8 cellular contexts compared by ENCODE assay signal in genomic region chr15:74781673-74782595, GRCh38. TPM values are rescaled to one million over a fixed set of nuclear protein-coding genes. Genes with fewer than 3 reads are reported as not detected.
DNase-seq lines count a peak whose midpoint lies in the region; ATAC-seq and TF ChIP-seq lines count a peak whose summit lies in the region.

Gene CSK (plus strand): TSS chr15:74782080. CDS start chr15:74798298, 16,218 bp downstream.

- no peaks in the 10 kb centered on the region for H3K36me3 Mint-ChIP-seq in WTC11

- H3K36me3 ChIP-seq in H7 (replicated peaks; ENCODE audit: control insufficient read depth, insufficient read depth, low read length) = no peaks in the 10 kb centered on the region

- peak within 1 kb of the TSS; percentile 83 for H3K4me3 Mint-ChIP-seq in WTC11

- peaks cover 10% of the 10 kb centered on the region for H3K27me3 ChIP-seq in H7 (ENCODE audit: control insufficient read depth, insufficient read depth, low read length)

- CTCF ChIA-PET in WTC11 (lab: Charles Lee) = interaction anchor here (0.6 to 14.8 kb wide), 19 partner anchors 8 to 213 kb away, joined by 3 to 360 read pairs (median 4); partner anchors contain the start of genes CYP1A1, SCAMP5 and ULK3

- peak; percentile 49; the same call in 1 of the 2 replicates for TF ChIP-seq CTCF in WTC11 (IDR thresholded peaks at IDR 0.05)

- POLR2A ChIA-PET in WTC11 (lab: Charles Lee) = interaction anchor here (0.6 to 1.7 kb wide), 3 partner anchors 8 to 22 kb away, joined by 4 to 5 read pairs (median 5); no protein-coding TSS in a partner anchor

- peak within 1 kb of the TSS; percentile 74 for H3K4me3 ChIP-seq in H7 (ENCODE audit: insufficient read depth, low read depth, low read length)

- no peak within 1 kb of the TSS for H3K27ac Mint-ChIP-seq in WTC11

- DNase-seq in ELF-1 (ENCODE audit: low read depth, low spot score) (peak; percentile 69), H7 (peak; percentile 98), NCI-H1092 (lab: John Stamatoyannopoulos, UW) (peak; percentile 37), WTC11 (ENCODE audit: low spot score) (peak; percentile 58), iris pigment epithelial cell (ENCODE audit: low read depth) (peak; percentile 53)
- peak; percentile 82 for DNase-seq in central memory CD4-positive, alpha-beta T cell
- peak; percentile 75 for DNase-seq in stimulated activated CD4-positive, alpha-beta T cell treated with anti-CD3 and anti-CD28 coated beads, Interleukin-12 subunit alpha, Interleukin-12 subunit beta, amount 100 ng/mL, for 4 hours

- peaks cover 48% of the 10 kb centered on the region for H3K4me1 Mint-ChIP-seq in WTC11

- H3K27me3 Mint-ChIP-seq in WTC11 (ENCODE audit: low read depth) = peaks cover 26% of the 10 kb centered on the region

- no peaks in the 10 kb centered on the region for H3K9me3 Mint-ChIP-seq in WTC11

- ATAC-seq in WTC11 (peak; percentile 66), HG03045 (IDR thresholded peaks at IDR 0.05; ENCODE audit: unreplicated experiment) (no peak)

TF ChIP-seq in WTC11, 78 proteins besides CTCF, POLR2A, EP300 and RAD21:
- TF ChIP-seq CREM (CRISPR knock-in tag; IDR thresholded peaks at IDR 0.05) (no peak), EMX1 (CRISPR knock-in tag; IDR thresholded peaks at IDR 0.05) (no peak), ZBTB21 (CRISPR knock-in tag; IDR thresholded peaks at IDR 0.05; ENCODE audit: borderline replicate concordance) (no peak), JUN (CRISPR knock-in tag; IDR thresholded peaks at IDR 0.05) (no peak), ZNF219 (CRISPR knock-in tag; IDR thresholded peaks at IDR 0.05; ENCODE audit: borderline replicate concordance) (no peak), ERG (CRISPR knock-in tag; IDR thresholded peaks at IDR 0.05) (no peak), PRDM15 (CRISPR knock-in tag; IDR thresholded peaks at IDR 0.05) (no peak), ARID4B (CRISPR knock-in tag; IDR thresholded peaks at IDR 0.05; ENCODE audit: borderline replicate concordance) (no peak), NFE2L1 (CRISPR knock-in tag; IDR thresholded peaks at IDR 0.05) (no peak), RELA (CRISPR knock-in tag; IDR thresholded peaks at IDR 0.05; ENCODE audit: borderline replicate concordance) (no peak), ZNF263 (CRISPR knock-in tag; IDR thresholded peaks at IDR 0.05; ENCODE audit: low read depth) (no peak), NFYB (CRISPR knock-in tag; conservative IDR thresholded peaks at IDR 0.05; ENCODE audit: low read depth) (no peak), ZNF232 (CRISPR knock-in tag; IDR thresholded peaks at IDR 0.05) (no peak), ZNF138 (CRISPR knock-in tag; conservative IDR thresholded peaks at IDR 0.05) (no peak)
- TF ChIP-seq, protein P1, sequence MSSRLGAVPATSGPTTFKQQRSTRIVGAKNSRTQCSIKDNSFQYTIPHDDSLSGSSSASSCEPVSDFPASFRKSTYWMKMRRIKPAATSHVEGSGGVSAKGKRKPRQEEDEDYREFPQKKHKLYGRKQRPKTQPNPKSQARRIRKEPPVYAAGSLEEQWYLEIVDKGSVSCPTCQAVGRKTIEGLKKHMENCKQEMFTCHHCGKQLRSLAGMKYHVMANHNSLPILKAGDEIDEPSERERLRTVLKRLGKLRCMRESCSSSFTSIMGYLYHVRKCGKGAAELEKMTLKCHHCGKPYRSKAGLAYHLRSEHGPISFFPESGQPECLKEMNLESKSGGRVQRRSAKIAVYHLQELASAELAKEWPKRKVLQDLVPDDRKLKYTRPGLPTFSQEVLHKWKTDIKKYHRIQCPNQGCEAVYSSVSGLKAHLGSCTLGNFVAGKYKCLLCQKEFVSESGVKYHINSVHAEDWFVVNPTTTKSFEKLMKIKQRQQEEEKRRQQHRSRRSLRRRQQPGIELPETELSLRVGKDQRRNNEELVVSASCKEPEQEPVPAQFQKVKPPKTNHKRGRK (CRISPR knock-in tag; IDR thresholded peaks at IDR 0.05; ENCODE audit: borderline replicate concordance) = no peak
- TF ChIP-seq, protein P2, sequence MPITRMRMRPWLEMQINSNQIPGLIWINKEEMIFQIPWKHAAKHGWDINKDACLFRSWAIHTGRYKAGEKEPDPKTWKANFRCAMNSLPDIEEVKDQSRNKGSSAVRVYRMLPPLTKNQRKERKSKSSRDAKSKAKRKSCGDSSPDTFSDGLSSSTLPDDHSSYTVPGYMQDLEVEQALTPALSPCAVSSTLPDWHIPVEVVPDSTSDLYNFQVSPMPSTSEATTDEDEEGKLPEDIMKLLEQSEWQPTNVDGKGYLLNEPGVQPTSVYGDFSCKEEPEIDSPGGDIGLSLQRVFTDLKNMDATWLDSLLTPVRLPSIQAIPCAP (CRISPR knock-in tag; IDR thresholded peaks at IDR 0.05) = no peak
TF ChIP-seq in WTC11: peak in this region for 0.

RNA-seq across cellular contexts. Expression of gene CSK, which starts in this region (rescaled TPM):
- total RNA-seq in H7 (2014; rRNA removed; shearing (Covaris generic)) = 31.8 and 34.8 TPM in 2 replicates
- total RNA-seq in WTC11 (2021) = 55.1 to 55.9 TPM (median 55.3 TPM) in 3 replicates

Comparison
In these comparisons a context has a peak if more than half of its experiments do, and no peak if none do; other contexts are left out.
1. DNase-seq: peak in every context shown above with its lines; median percentile 98 in H7; 82 in central memory CD4-positive, alpha-beta T cell; 75 in stimulated activated CD4-positive, alpha-beta T cell treated with anti-CD3 and anti-CD28 coated beads, Interleukin-12 subunit alpha, Interleukin-12 subunit beta, amount 100 ng/mL, for 4 hours; 69 in ELF-1; 58 in WTC11; 53 in iris pigment epithelial cell; 37 in NCI-H1092.